20 cellular contexts compared by ENCODE assay signal in the genomic region with DNA sequence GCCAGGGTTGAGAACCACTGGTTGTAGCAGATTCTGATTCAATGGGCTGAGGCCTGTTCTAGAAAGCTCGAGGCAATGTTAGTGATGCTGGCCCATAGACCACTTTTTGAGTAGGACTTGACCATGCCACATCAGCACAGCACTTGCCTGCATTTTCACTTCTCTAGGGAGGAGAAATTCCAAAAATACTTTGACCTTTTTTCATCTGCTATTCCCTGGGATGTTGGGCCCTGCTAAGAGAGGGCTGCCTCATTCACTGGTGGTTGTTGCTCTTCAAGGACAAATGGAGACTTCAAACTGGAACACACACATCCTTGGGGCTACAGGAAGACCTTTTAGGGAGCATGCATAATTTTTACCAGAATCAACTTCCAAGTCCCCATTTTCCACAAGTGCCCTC. TPM values are rescaled to one million over a fixed set of nuclear protein-coding genes. Genes with fewer than 3 reads are reported as not detected.
"Had no signal": no experiment of that assay in that cellular context is flagged by ENCODE, and none has a peak within 500 bp of the region (broad histone marks: within the 10 kb centered on the region; RNA-seq: fewer than 3 reads in every experiment).

No MANE protein-coding gene starts in this region.

- H3K27ac Mint-ChIP-seq: activated naive CD4-positive, alpha-beta T cell treated with anti-CD3 and anti-CD28 coated beads, Interleukin-2, amount 50 U/mL, for 72 hours; activated T-helper 1 cell treated with anti-CD3 and anti-CD28 coated beads, Interleukin-12 subunit alpha, Interleukin-12 subunit beta, Interleukin-2, Interleukin-4 antibody, amounts not matched to agents 30 ng/mL and 10 ng/mL and 1 ng/mL, durations not matched to agents 14 hours and 24 hours and 36 hours; effector memory CD8-positive, alpha-beta T cell; natural killer cell treated with Interleukin-12 subunit alpha and Interleukin-12 subunit beta and Interleukin-15 and Interleukin-18, amount 100 ng/mL, for 72 hours had no signal

- DNase-seq: activated CD4-positive, alpha-beta T cell treated with anti-CD3 and anti-CD28 coated beads, Interleukin-2, amount 50 U/mL, for 4 hours; activated gamma-delta T cell treated with Interleukin-2 at 50 U/mL for 16 hours; activated T-cell treated with anti-CD3 and anti-CD28 coated beads for 4 hours; effector memory CD8-positive, alpha-beta T cell; foreskin keratinocyte; glutamatergic neuron; hypothalamus; lower lobe of right lung; stimulated activated CD8-positive, alpha-beta memory T cell treated with anti-CD3 and anti-CD28 coated beads, Interleukin-4, amount 100 ng/mL, for 48 hours; stimulated activated naive CD4-positive, alpha-beta T cell; uterus; WERI-Rb-1 had no signal

- ATAC-seq: activated naive CD4-positive, alpha-beta T cell treated with anti-CD3 and anti-CD28 coated beads, Interleukin-2, amount 50 U/mL, for 72 hours; effector memory CD8-positive, alpha-beta T cell; foreskin keratinocyte; lower lobe of right lung; natural killer cell treated with Interleukin-12 subunit alpha and Interleukin-12 subunit beta and Interleukin-15 and Interleukin-18, amount 100 ng/mL, for 72 hours; sciatic nerve had no signal

- H2AFZ ChIP-seq: parathyroid adenoma had no signal

- H3K79me2 ChIP-seq: parathyroid adenoma had no signal

- H3K4me3 Mint-ChIP-seq: activated T-helper 1 cell treated with anti-CD3 and anti-CD28 coated beads, Interleukin-12 subunit alpha, Interleukin-12 subunit beta, Interleukin-2, Interleukin-4 antibody, amounts not matched to agents 30 ng/mL and 10 ng/mL and 1 ng/mL, durations not matched to agents 14 hours and 24 hours and 36 hours; effector memory CD8-positive, alpha-beta T cell; natural killer cell treated with Interleukin-12 subunit alpha and Interleukin-12 subunit beta and Interleukin-15 and Interleukin-18, amount 100 ng/mL, for 72 hours had no signal

- H3K9me3 ChIP-seq: lower lobe of right lung, neutrophil, tibial nerve, uterus had no signal

- H3K36me3 ChIP-seq: cardiac muscle cell, lower lobe of right lung, neutrophil, tibial nerve, uterus, WERI-Rb-1 had no signal

- H3K27ac ChIP-seq: cardiac muscle cell, foreskin keratinocyte, lower lobe of right lung, neutrophil, parathyroid adenoma, uterus, WERI-Rb-1 had no signal

- H3K4me1 ChIP-seq: parathyroid adenoma had no signal

- H3K27me3 ChIP-seq: foreskin keratinocyte, tibial nerve, uterus had no signal

- H3K36me3 Mint-ChIP-seq: activated naive CD4-positive, alpha-beta T cell treated with anti-CD3 and anti-CD28 coated beads, Interleukin-2, amount 50 U/mL, for 72 hours; natural killer cell treated with Interleukin-12 subunit alpha and Interleukin-12 subunit beta and Interleukin-15 and Interleukin-18, amount 100 ng/mL, for 72 hours had no signal

- H3K4me3 ChIP-seq: cardiac muscle cell, lower lobe of right lung, tibial nerve, uterus had no signal

- H3K9me3 Mint-ChIP-seq: activated naive CD4-positive, alpha-beta T cell treated with anti-CD3 and anti-CD28 coated beads, Interleukin-2, amount 50 U/mL, for 72 hours; activated T-helper 1 cell treated with anti-CD3 and anti-CD28 coated beads, Interleukin-12 subunit alpha, Interleukin-12 subunit beta, Interleukin-2, Interleukin-4 antibody, amounts not matched to agents 30 ng/mL and 10 ng/mL and 1 ng/mL, durations not matched to agents 14 hours and 24 hours and 36 hours; effector memory CD8-positive, alpha-beta T cell; natural killer cell treated with Interleukin-12 subunit alpha and Interleukin-12 subunit beta and Interleukin-15 and Interleukin-18, amount 100 ng/mL, for 72 hours had no signal

RNA-seq across cellular contexts. Expression of gene TGFBI, which starts 12.8 kb away (rescaled TPM):
- total RNA-seq: activated naive CD4-positive, alpha-beta T cell treated with anti-CD3 and anti-CD28 coated beads, Interleukin-2, amount 50 U/mL, for 72 hours; activated T-helper 1 cell treated with anti-CD3 and anti-CD28 coated beads, Interleukin-12 subunit alpha, Interleukin-12 subunit beta, Interleukin-2, Interleukin-4 antibody, amounts not matched to agents 30 ng/mL and 10 ng/mL and 1 ng/mL, durations not matched to agents 14 hours and 24 hours and 36 hours; natural killer cell treated with Interleukin-12 subunit alpha and Interleukin-12 subunit beta and Interleukin-15 and Interleukin-18, amount 100 ng/mL, for 72 hours had no signal
